ENCODE assay signal across 18 cellular contexts in genomic region chr13:82675024-82675423, GRCh38.
DNase-seq lines count a peak whose midpoint lies in the region; ATAC-seq, FAIRE-seq and TF ChIP-seq lines count a peak whose summit lies in the region.
"Had no signal": no experiment of that assay in that cellular context is flagged by ENCODE, and none has a peak within 500 bp of the region (broad histone marks: within the 10 kb centered on the region; RNA-seq: fewer than 3 reads in every experiment).

No MANE protein-coding gene starts in this region.

- CTCF ChIA-PET in H1 (lab: Charles Lee; ENCODE audit: partially characterized antibody): no interaction called here

- 0 out of 2 replicates have a peak, but pooled peaks cover 2% of the 10 kb centered on the region for H3K23me2 ChIP-seq in H1 (ENCODE audit: low read depth, low read length)

- H3K79me2 ChIP-seq in H1 (ENCODE audit: control insufficient read depth in 1 of 2, insufficient read depth in 2 of 2, low read length in 2 of 2): no peaks in the 10 kb centered on the region
- H3K79me2 ChIP-seq in mesendoderm (ENCODE audit: control insufficient read depth, insufficient read depth, low read length): no peaks in the 10 kb centered on the region

- no peak overlapping the region for H3K4me3 ChIP-seq in HUES6 (ENCODE audit: low read depth, low read length)
- no peak overlapping the region; a peak in 1 of 8 replicates for H3K4me3 ChIP-seq in H1 (ENCODE audit: extremely low read depth in 1 of 4, insufficient read depth in 2 of 4, low read depth in 3 of 4, low read length in 4 of 4)
- H3K4me3 ChIP-seq in mesendoderm (ENCODE audit: low read length): no peak overlapping the region
- H3K4me3 ChIP-seq in left ventricle myocardium inferior: no peak overlapping the region
- no peak overlapping the region for H3K4me3 ChIP-seq in pancreas
- H3K4me3 ChIP-seq in lower leg skin (ENCODE audit: low read depth, poor library complexity, severe bottlenecking): no peak overlapping the region
- H3K4me3 ChIP-seq: GM23248, HAP-1 had no signal

- no peak overlapping the region for H4K91ac ChIP-seq in H1 (replicated peaks; ENCODE audit: insufficient read length, low read length)

- H3K27me3 ChIP-seq in HUES6 (ENCODE audit: control insufficient read depth, insufficient read depth, low read length) (no peaks in the 10 kb centered on the region), H1 (replicated peaks in 1 of 4; ENCODE audit: control insufficient read depth in 3 of 4, extremely low read depth in 1 of 4, insufficient read depth in 3 of 4, low read length in 3 of 4) (no peaks in the 10 kb centered on the region), mesendoderm (ENCODE audit: insufficient read depth, low read length, poor library complexity) (no peaks in the 10 kb centered on the region), left ventricle myocardium inferior (ENCODE audit: low read depth) (no peaks in the 10 kb centered on the region), pancreas (no peaks in the 10 kb centered on the region)

- H3K9me3 ChIP-seq in HUES6 (ENCODE audit: control insufficient read depth, insufficient read depth, low read depth, low read length) (peaks cover 22% of the 10 kb centered on the region), H1 (ENCODE audit: insufficient read depth in 2 of 2, low read depth in 1 of 2, low read length in 1 of 2) (peaks cover 3 to 17% of the 10 kb centered on the region in 2 experiments; a peak in 3 of 4 replicates), left ventricle myocardium inferior (replicated peaks) (no peaks in the 10 kb centered on the region), pancreas (no peaks in the 10 kb centered on the region)
- H3K9me3 ChIP-seq: HAP-1 had no signal

- TF ChIP-seq EP300 in H1 (IDR thresholded peaks at IDR 0.05; ENCODE audit: borderline replicate concordance in 1 of 2, low read depth in 2 of 2, low read length in 2 of 2): 0 out of 3 replicates have a peak, but pooled peaks of 1 of the 2 experiments have one; percentile 20

- H3K4ac ChIP-seq in H1 (replicated peaks; ENCODE audit: insufficient read length, low read depth, low read length): no peak overlapping the region
- no peak overlapping the region for H3K4ac ChIP-seq in mesendoderm (ENCODE audit: low read depth, low read length)

- TF ChIP-seq POLR2A in H1 (IDR thresholded peaks at IDR 0.05; ENCODE audit: control extremely low read depth in 1 of 2, low read depth in 2 of 2, low read length in 2 of 2) (no peak), lower leg skin (IDR thresholded peaks at IDR 0.05) (no peak)

- H3K36me3 ChIP-seq in HUES6 (ENCODE audit: control insufficient read depth, insufficient read depth, low read length) (no peaks in the 10 kb centered on the region), H1 (ENCODE audit: control insufficient read depth in 2 of 4, insufficient read depth in 4 of 4, low read length in 3 of 4) (peaks cover 0 to 7% (median 0%) of the 10 kb centered on the region in 4 experiments; a peak in 2 of 8 replicates), mesendoderm (ENCODE audit: control insufficient read depth, insufficient read depth, low read length) (no peaks in the 10 kb centered on the region), left ventricle myocardium inferior (no peaks in the 10 kb centered on the region), pancreas (no peaks in the 10 kb centered on the region)
- H3K36me3 ChIP-seq: HAP-1 had no signal

- H4K20me1 ChIP-seq in H1 (replicated peaks in 1 of 2; ENCODE audit: control insufficient read depth in 1 of 2, insufficient read depth in 2 of 2, low read length in 2 of 2): no peaks in the 10 kb centered on the region

- H2BK12ac ChIP-seq in H1 (ENCODE audit: low read depth, low read length): no peak overlapping the region

- no peak for DNase-seq in H1 (ENCODE audit: low read depth in 1 of 2, low spot score in 2 of 2)
- DNase-seq in iPS-NIHi11 (ENCODE audit: low spot score): peak; percentile 11
- peak; percentile 62 for DNase-seq in mesendoderm
- no peak for DNase-seq in left ventricle myocardium inferior
- DNase-seq in pancreas: no peak
- no peak for DNase-seq in lower leg skin (ENCODE audit: low spot score in 2 of 2)
- DNase-seq in GF-D8 (lab: John Stamatoyannopoulos, UW): no peak
- DNase-seq: C1 segment of cervical spinal cord; Calu3; CD4-positive, alpha-beta memory T cell; COR-L47; DMS53; DMS79 treated with DMSO at 0.1 percent for 48 hours; GM23248; HFFc6 had no signal

- peaks cover 5% of the 10 kb centered on the region; the same call in 1 of the 2 replicates for H3K4me1 ChIP-seq in HUES6 (ENCODE audit: control insufficient read depth, insufficient read depth, low read length)
- peaks cover 3 to 6% (median 4%) of the 10 kb centered on the region in 4 experiments; a peak in 6 of 7 replicates for H3K4me1 ChIP-seq in H1 (replicated peaks in 1 of 4; ENCODE audit: control insufficient read depth in 3 of 4, insufficient read depth in 4 of 4, low read length in 3 of 4)
- no peaks in the 10 kb centered on the region for H3K4me1 ChIP-seq in mesendoderm (ENCODE audit: control insufficient read depth, low read depth, low read length)
- no peaks in the 10 kb centered on the region for H3K4me1 ChIP-seq in left ventricle myocardium inferior
- H3K4me1 ChIP-seq in pancreas: no peaks in the 10 kb centered on the region
- H3K4me1 ChIP-seq: HAP-1 had no signal

- H3K23ac ChIP-seq in H1 (ENCODE audit: insufficient read length): no peak overlapping the region
- no peak overlapping the region for H3K23ac ChIP-seq in mesendoderm (ENCODE audit: low read length)

- no peak for TF ChIP-seq RAD21 in H1 (IDR thresholded peaks at IDR 0.05 in 1 of 2, conservative IDR thresholded peaks at IDR 0.05 in 1 of 2; ENCODE audit: low read depth in 2 of 2, low read length in 2 of 2)

- H3K56ac ChIP-seq in H1 (replicated peaks; ENCODE audit: insufficient read length, low read depth, low read length) (no peak overlapping the region), mesendoderm (ENCODE audit: low read length) (no peak overlapping the region)

- no peaks in the 10 kb centered on the region for H3K79me1 ChIP-seq in H1 (ENCODE audit: low read depth, low read length)
- H3K79me1 ChIP-seq in mesendoderm (ENCODE audit: low read length): no peaks in the 10 kb centered on the region

- H4K5ac ChIP-seq in H1 (ENCODE audit: insufficient read length, low read depth, low read length) (no peak overlapping the region), mesendoderm (ENCODE audit: low read length) (no peak overlapping the region)

- H3K4me2 ChIP-seq in H1 (ENCODE audit: insufficient read depth in 1 of 2, low read depth in 2 of 2, low read length in 2 of 2): peak overlapping the region; percentile 6 to 36; a peak in 2 of 4 replicates
- no peak overlapping the region for H3K4me2 ChIP-seq in mesendoderm (ENCODE audit: low read length)

- FAIRE-seq in H1 (lab: Jason Lieb, UNC) (no peak), pancreas (lab: Jason Lieb, UNC) (no peak)
- FAIRE-seq: GM12892 had no signal

- H3K27ac ChIP-seq in HUES6 (ENCODE audit: low read depth, low read length): peak overlapping the region; percentile 76; the same call in 1 of the 2 replicates
- no peak overlapping the region for H3K27ac ChIP-seq in H1 (ENCODE audit: low read depth, low read length)
- H3K27ac ChIP-seq in mesendoderm (ENCODE audit: low read depth, low read length): no peak overlapping the region
- H3K27ac ChIP-seq in left ventricle myocardium inferior (replicated peaks): no peak overlapping the region
- H3K27ac ChIP-seq in pancreas: no peak overlapping the region
- H3K27ac ChIP-seq: GM23248 had no signal

- no peak overlapping the region for H3K14ac ChIP-seq in H1 (ENCODE audit: insufficient read length)

- no peak overlapping the region for H2BK120ac ChIP-seq in H1 (replicated peaks; ENCODE audit: low read depth, low read length)
- no peak overlapping the region for H2BK120ac ChIP-seq in mesendoderm (ENCODE audit: low read depth, low read length)

- H2BK5ac ChIP-seq in H1 (ENCODE audit: low read depth, low read length): no peak overlapping the region
- no peak overlapping the region for H2BK5ac ChIP-seq in mesendoderm (ENCODE audit: low read length)

- H2BK20ac ChIP-seq in H1 (ENCODE audit: low read length): no peak overlapping the region

- no peak overlapping the region for H2AK5ac ChIP-seq in H1 (ENCODE audit: low read depth, low read length)
- no peak overlapping the region for H2AK5ac ChIP-seq in mesendoderm (ENCODE audit: low read length)

- no peak overlapping the region for H4K8ac ChIP-seq in H1 (ENCODE audit: extremely low read depth, insufficient read depth, low read length)
- no peak overlapping the region for H4K8ac ChIP-seq in mesendoderm (ENCODE audit: low read depth, low read length)

- no peak overlapping the region for H2AFZ ChIP-seq in H1 (ENCODE audit: low read length)
- H2AFZ ChIP-seq: GM23248 had no signal

- TF ChIP-seq CTCF in H1 (IDR thresholded peaks at IDR 0.05; ENCODE audit: control extremely low read depth in 1 of 3, insufficient read depth in 1 of 3, low read depth in 1 of 3, low read length in 3 of 3): no peak
- no peak for TF ChIP-seq CTCF in left ventricle myocardium inferior (IDR thresholded peaks at IDR 0.05; ENCODE audit: borderline replicate concordance)
- TF ChIP-seq CTCF in pancreas (IDR thresholded peaks at IDR 0.05): no peak
- TF ChIP-seq CTCF in lower leg skin (IDR thresholded peaks at IDR 0.05): no peak

- ATAC-seq in pancreas: no peak

- intact Hi-C loops in left ventricle myocardium inferior (cut with micrococcal nuclease) (no loop called here), pancreas (cut with DNase I) (no loop called here), lower leg skin (cut with DNase I; ENCODE audit: low total_unique reads) (no loop called here)

- POLR2A ChIA-PET in H1 (lab: Charles Lee; ENCODE audit: partially characterized antibody): no interaction called here

- H3K9ac ChIP-seq in HUES6 (ENCODE audit: low read length): no peak overlapping the region
- H3K9ac ChIP-seq in H1 (replicated peaks in 1 of 4; ENCODE audit: extremely low read depth in 1 of 4, low read depth in 3 of 4, low read length in 3 of 4): no peak overlapping the region
- no peak overlapping the region for H3K9ac ChIP-seq in mesendoderm (ENCODE audit: low read length)
- H3K9ac ChIP-seq: GM23248 had no signal

- H3K18ac ChIP-seq in H1 (ENCODE audit: extremely low read depth, low read length) (no peak overlapping the region), mesendoderm (ENCODE audit: low read length) (no peak overlapping the region)

- H2BK15ac ChIP-seq in H1 (ENCODE audit: low read length) (no peak overlapping the region), mesendoderm (replicated peaks; ENCODE audit: low read depth) (no peak overlapping the region)

TF ChIP-seq in H1, 55 proteins besides CTCF, POLR2A, EP300 and RAD21 (continues in another document):
- TF ChIP-seq MAFK (IDR thresholded peaks at IDR 0.05; ENCODE audit: low read depth, low read length) (peak; percentile 67), EZH2 (IDR thresholded peaks at IDR 0.05; ENCODE audit: low read depth, low read length, severe bottlenecking) (no peak), JUN (IDR thresholded peaks at IDR 0.05; ENCODE audit: low read depth, low read length) (peak; percentile 88), NANOG (IDR thresholded peaks at IDR 0.05; ENCODE audit: insufficient read depth, low read depth, low read length, poor library complexity, severe bottlenecking) (no peak), JUND (IDR thresholded peaks at IDR 0.05; ENCODE audit: low read length) (peak; percentile 93)

Comparison
In these comparisons a context has a peak if more than half of its experiments do, and no peak if none do; other contexts are left out.
1. DNase-seq: peak in iPS-NIHi11 (single experiment) and mesendoderm (single experiment); none in H1 (0 of 2), left ventricle myocardium inferior (single experiment), pancreas (0 of 6), lower leg skin (0 of 2) and GF-D8 (single experiment).